Comparison of ENCODE assay signal across 10 cellular contexts in genomic region chr16:49527621-49528020, GRCh38.
DNase-seq lines count a peak whose midpoint lies in the region; ATAC-seq, FAIRE-seq and TF ChIP-seq lines count a peak whose summit lies in the region.
"Had no signal": no experiment of that assay in that cellular context is flagged by ENCODE, and none has a peak within 500 bp of the region (broad histone marks: within the 10 kb centered on the region; RNA-seq: fewer than 3 reads in every experiment).

No MANE protein-coding gene starts in this region.

- peak overlapping the region in 1 of 2 experiments; percentile 21 for H2BK12ac ChIP-seq in mesenchymal stem cell (ENCODE audit: low read length in 2 of 2)

- peak overlapping the region in 1 of 2 donors; percentile 60 for H3K27ac Mint-ChIP-seq in natural killer cell
- H3K27ac Mint-ChIP-seq in natural killer cell treated with Interleukin-12 subunit alpha and Interleukin-12 subunit beta and Interleukin-15 and Interleukin-18, amount 100 ng/mL, for 72 hours, result no peak overlapping the region

- H4K20me1 ChIP-seq in GM12878 (ENCODE audit: control insufficient read depth, insufficient read depth), result no peaks in the 10 kb centered on the region

- no peak overlapping the region for H2AFZ ChIP-seq in GM12878 (ENCODE audit: control insufficient read depth, low read depth, low read length)
- H2AFZ ChIP-seq in mesenchymal stem cell (ENCODE audit: low read depth, low read length), result no peak overlapping the region

- H3K27me3 Mint-ChIP-seq in natural killer cell (ENCODE audit: low read depth in 2 of 2), result peaks cover 0 to 10% of the 10 kb centered on the region in 2 donors
- peaks cover 0 to 17% of the 10 kb centered on the region in 2 donors for H3K27me3 Mint-ChIP-seq in natural killer cell treated with Interleukin-12 subunit alpha and Interleukin-12 subunit beta and Interleukin-15 and Interleukin-18, amount 100 ng/mL, for 72 hours

- no peaks in the 10 kb centered on the region for H3K9me3 Mint-ChIP-seq in natural killer cell
- H3K9me3 Mint-ChIP-seq in natural killer cell treated with Interleukin-12 subunit alpha and Interleukin-12 subunit beta and Interleukin-15 and Interleukin-18, amount 100 ng/mL, for 72 hours, result no peaks in the 10 kb centered on the region

- no peaks in the 10 kb centered on the region for H3K36me3 Mint-ChIP-seq in natural killer cell
- no peaks in the 10 kb centered on the region for H3K36me3 Mint-ChIP-seq in natural killer cell treated with Interleukin-12 subunit alpha and Interleukin-12 subunit beta and Interleukin-15 and Interleukin-18, amount 100 ng/mL, for 72 hours

- SMC1A ChIA-PET in GM12878 (lab: Charles Lee; ENCODE audit: uncharacterized antibody, unreplicated experiment), result no interaction called here

- H3K4me3 Mint-ChIP-seq in natural killer cell, result peak overlapping the region; percentile 87
- no peak overlapping the region for H3K4me3 Mint-ChIP-seq in natural killer cell treated with Interleukin-12 subunit alpha and Interleukin-12 subunit beta and Interleukin-15 and Interleukin-18, amount 100 ng/mL, for 72 hours

- RAD21 ChIA-PET in GM12878 (lab: Charles Lee; ENCODE audit: unreplicated experiment), result no interaction called here

- H3K14ac ChIP-seq in mesenchymal stem cell (ENCODE audit: low read length in 2 of 2), result peak overlapping the region in 1 of 2 experiments; percentile 35

- H3K79me2 ChIP-seq in GM12878 (ENCODE audit: control insufficient read depth, insufficient read depth, low read length), result no peaks in the 10 kb centered on the region

- H2BK15ac ChIP-seq in mesenchymal stem cell (ENCODE audit: low read depth, poor library complexity, severe bottlenecking), result no peak overlapping the region

- intact Hi-C loops in natural killer cell (cut with micrococcal nuclease) (no loop called here), GM12878 (cut with micrococcal nuclease; ENCODE audit: unreplicated experiment) (no loop called here), vagina (cut with DNase I) (no loop called here)

- H3K36me3 ChIP-seq in GM12878 (ENCODE audit: control insufficient read depth in 2 of 2, insufficient read depth in 2 of 2, low read length in 1 of 2) (no peaks in the 10 kb centered on the region), mesenchymal stem cell (ENCODE audit: control insufficient read depth in 1 of 2, insufficient read depth in 2 of 2, low read depth in 1 of 2, low read length in 2 of 2) (peaks cover 3 to 11% of the 10 kb centered on the region in 2 experiments), vagina (no peaks in the 10 kb centered on the region)

- 50% methylated on average over 7 of the region's 7 CpGs for WGBS in GM12878 (ENCODE audit: insufficient coverage, insufficient replicate concordance, low lambda C conversion rate, missing lambda C conversion rate)
- WGBS in mesenchymal stem cell, result 84% methylated on average over 7 of the region's 7 CpGs

- H3K9ac ChIP-seq in GM12878 (ENCODE audit: control insufficient read depth, insufficient read depth, low read length) (no peak overlapping the region), mesenchymal stem cell (ENCODE audit: low read length) (peak overlapping the region; percentile 92)

- H3K4me3 ChIP-seq in GM12878 (no peak overlapping the region), mesenchymal stem cell (ENCODE audit: insufficient read depth in 1 of 2, low read depth in 1 of 2, low read length in 2 of 2) (peak overlapping the region in 1 of 2 experiments; percentile 84), vagina (peak overlapping the region; percentile 37 to 38)

- H2AK5ac ChIP-seq in mesenchymal stem cell (ENCODE audit: low read length, severe bottlenecking), result no peak overlapping the region

- no TSS peak for BruUV-seq in GM12878 (replicated peaks; lab: Mats Ljungman, UMichigan)

- H3K27ac ChIP-seq in GM12878 (ENCODE audit: control insufficient read depth, insufficient read depth) (no peak overlapping the region), mesenchymal stem cell (ENCODE audit: low read length, poor library complexity, severe bottlenecking) (no peak overlapping the region), vagina (peak overlapping the region; percentile 36)
- H3K27ac ChIP-seq: psoas muscle had no signal

- H3K79me1 ChIP-seq in mesenchymal stem cell (replicated peaks; ENCODE audit: low read length, poor library complexity, severe bottlenecking), result no peaks in the 10 kb centered on the region

- CTCF ChIA-PET in GM12878 (lab: Yijun Ruan, JAX), result no interaction called here

- H3K4me1 ChIP-seq in GM12878 (ENCODE audit: control insufficient read depth, insufficient read depth, low read length) (peaks cover 8% of the 10 kb centered on the region), mesenchymal stem cell (ENCODE audit: control insufficient read depth, insufficient read depth, low read depth, low read length) (peaks cover 2% of the 10 kb centered on the region), vagina (peaks cover 15% of the 10 kb centered on the region)
- H3K4me1 ChIP-seq: psoas muscle had no signal

- no peak overlapping the region for H2BK5ac ChIP-seq in mesenchymal stem cell (ENCODE audit: low read depth, low read length, poor library complexity, severe bottlenecking)

- H3K9me3 ChIP-seq in GM12878 (replicated peaks; ENCODE audit: control insufficient read depth, insufficient read depth, low read length) (no peaks in the 10 kb centered on the region), mesenchymal stem cell (ENCODE audit: control insufficient read depth, low read length) (no peaks in the 10 kb centered on the region), vagina (no peaks in the 10 kb centered on the region)
- H3K9me3 ChIP-seq: psoas muscle had no signal

- DNase-seq in natural killer cell (no peak), GM12878 (ENCODE audit: low read depth, low spot score) (no peak), mesenchymal stem cell (no peak), vagina (ENCODE audit: extremely low spot score in 2 of 2) (no peak), DMS153 (lab: John Stamatoyannopoulos, UW) (no peak)
- no peak for DNase-seq in natural killer cell treated with Interleukin-12 subunit alpha and Interleukin-12 subunit beta and Interleukin-15 and Interleukin-18, amount 100 ng/mL, for 72 hours (ENCODE audit: low spot score)
- DNase-seq: psoas muscle had no signal

- H2BK120ac ChIP-seq in mesenchymal stem cell (ENCODE audit: low read depth, low read length), result no peak overlapping the region

- H3K27me3 ChIP-seq in GM12878 (replicated peaks in 1 of 2; ENCODE audit: control insufficient read depth in 2 of 2, insufficient read depth in 2 of 2, low read length in 1 of 2), result no peaks in the 10 kb centered on the region; a peak in 1 of 4 replicates
- H3K27me3 ChIP-seq in mesenchymal stem cell (ENCODE audit: control insufficient read depth in 1 of 2, insufficient read depth in 1 of 2, low read length in 2 of 2), result peaks cover 0 to 11% of the 10 kb centered on the region in 2 experiments
- H3K27me3 ChIP-seq in vagina, result no peaks in the 10 kb centered on the region

- peak overlapping the region in 1 of 2 experiments; percentile 23 for H3K23ac ChIP-seq in mesenchymal stem cell (ENCODE audit: low read length in 2 of 2)

- no peak overlapping the region for H4K91ac ChIP-seq in mesenchymal stem cell (ENCODE audit: low read length)

- H3K4me2 ChIP-seq in GM12878 (ENCODE audit: control insufficient read depth, insufficient read depth), result no peak overlapping the region
- no peak overlapping the region for H3K4me2 ChIP-seq in mesenchymal stem cell (ENCODE audit: low read length, poor library complexity, severe bottlenecking)

- no peak for TF ChIP-seq RAD21 in GM12878 (IDR thresholded peaks at IDR 0.05; ENCODE audit: insufficient read depth, low read depth, low read length)

- no peak overlapping the region for H3K18ac ChIP-seq in mesenchymal stem cell (ENCODE audit: low read depth in 1 of 2, low read length in 2 of 2)

- no peak overlapping the region for H3K4ac ChIP-seq in mesenchymal stem cell (ENCODE audit: low read depth in 1 of 2, low read length in 2 of 2)

- ATAC-seq in natural killer cell, result no peak
- ATAC-seq in natural killer cell treated with Interleukin-12 subunit alpha and Interleukin-12 subunit beta and Interleukin-15 and Interleukin-18, amount 100 ng/mL, for 72 hours, result no peak
- ATAC-seq in GM12878, result no peak
- ATAC-seq in HG02678 (IDR thresholded peaks at IDR 0.05; ENCODE audit: unreplicated experiment), result no peak
- ATAC-seq in HG03460 (IDR thresholded peaks at IDR 0.05; ENCODE audit: unreplicated experiment), result no peak

- TF ChIP-seq POLR2A in GM12878 (IDR thresholded peaks at IDR 0.05; ENCODE audit: low read depth, low read length), result no peak
- TF ChIP-seq POLR2A in vagina (IDR thresholded peaks at IDR 0.05), result no peak

- peak; percentile 49 for FAIRE-seq in GM12878 (lab: Jason Lieb, UNC)
- FAIRE-seq: islet of Langerhans had no signal

- POLR2A ChIA-PET in GM12878 (lab: Charles Lee), result no interaction called here

- H3K4me1 Mint-ChIP-seq in natural killer cell, result peaks cover 10 to 14% of the 10 kb centered on the region in 2 donors
- H3K4me1 Mint-ChIP-seq in natural killer cell treated with Interleukin-12 subunit alpha and Interleukin-12 subunit beta and Interleukin-15 and Interleukin-18, amount 100 ng/mL, for 72 hours (ENCODE audit: low read depth in 2 of 2), result peaks cover 0 to 8% of the 10 kb centered on the region in 2 donors

- no peak for TF ChIP-seq EP300 in GM12878 (IDR thresholded peaks at IDR 0.05; ENCODE audit: borderline replicate concordance in 1 of 2, control insufficient read depth in 1 of 2, low read depth in 2 of 2, low read length in 2 of 2)

- H4K8ac ChIP-seq in mesenchymal stem cell (ENCODE audit: low read length), result no peak overlapping the region

- in situ Hi-C loops in GM12878 (cut with MboI), result no loop called here

- no peak for TF ChIP-seq CTCF in natural killer cell (IDR thresholded peaks at IDR 0.05)
- TF ChIP-seq CTCF in GM12878 (IDR thresholded peaks at IDR 0.05 in 2 of 3, conservative IDR thresholded peaks at IDR 0.05 in 1 of 3; ENCODE audit: control insufficient read depth in 2 of 3, extremely low read depth in 1 of 3, insufficient read depth in 1 of 3, low read depth in 3 of 3, low read length in 3 of 3), result peak in 1 of 3 experiments; percentile 13; a peak in 1 of 6 replicates
- no peak for TF ChIP-seq CTCF in vagina (IDR thresholded peaks at IDR 0.05)

TF ChIP-seq in GM12878, 131 proteins besides CTCF, POLR2A, EP300 and RAD21 (continues in another document):
- TF ChIP-seq RFX5 (IDR thresholded peaks at IDR 0.05; ENCODE audit: low read depth, low read length) (no peak), HDAC2 (IDR thresholded peaks at IDR 0.05) (no peak), CHD4 (IDR thresholded peaks at IDR 0.05) (no peak), MEF2A (IDR thresholded peaks at IDR 0.05; ENCODE audit: insufficient read depth, low read depth, low read length) (no peak), FOXM1 (IDR thresholded peaks at IDR 0.05; ENCODE audit: low read depth, low read length) (no peak), GABPA (IDR thresholded peaks at IDR 0.05; ENCODE audit: low read depth) (no peak)
